In the genomic region with DNA sequence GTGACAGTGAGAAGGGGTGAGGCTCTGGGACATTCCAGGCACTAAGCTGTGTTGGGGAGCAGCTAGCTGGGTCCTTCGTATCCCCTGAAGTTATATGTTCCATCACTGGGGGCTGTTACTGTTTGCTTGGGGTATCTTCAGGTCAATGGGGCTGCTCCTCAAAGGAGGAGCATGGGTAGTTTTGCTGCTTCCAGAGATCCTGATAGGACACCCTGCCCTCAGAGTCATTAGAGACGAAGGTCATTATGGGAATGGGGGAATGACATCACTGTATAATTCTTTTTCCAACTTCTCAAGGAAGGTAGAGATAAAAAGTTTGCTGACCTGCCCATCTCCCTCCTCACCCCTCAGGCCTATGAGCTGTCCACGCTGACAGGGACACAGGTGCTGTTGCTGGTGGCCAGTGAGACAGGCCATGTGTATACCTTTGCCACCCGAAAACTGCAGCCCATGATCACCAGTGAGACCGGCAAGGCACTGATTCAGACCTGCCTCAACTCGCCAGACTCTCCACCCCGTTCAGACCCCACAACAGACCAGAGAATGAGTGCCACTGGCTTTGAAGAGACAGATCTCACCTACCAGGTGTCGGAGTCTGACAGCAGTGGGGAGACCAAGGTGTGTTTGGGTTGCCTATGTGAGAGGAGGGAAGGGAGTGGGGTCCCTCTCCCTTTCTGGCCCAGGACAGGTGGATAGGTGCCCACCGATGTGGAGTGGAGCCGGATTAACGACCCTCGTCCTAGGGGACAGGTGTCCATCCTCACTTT, we compare ENCODE assay signal across 8 cellular contexts.
DNase-seq lines count a peak whose midpoint lies in the region; ATAC-seq and TF ChIP-seq lines count a peak whose summit lies in the region.

No MANE protein-coding gene starts in this region.

- peaks cover 28% of the 10 kb centered on the region for H3K36me3 Mint-ChIP-seq in nephron (ENCODE audit: low read depth)

- H3K4me3 ChIP-seq in BLaER1 (peak overlapping the region; percentile 97), Loucy (ENCODE audit: low read length, poor library complexity, severe bottlenecking) (peak overlapping the region; percentile 84)

- H3K9me3 ChIP-seq in BLaER1 (no peaks in the 10 kb centered on the region), Loucy (ENCODE audit: insufficient read depth, low read depth, low read length) (no peaks in the 10 kb centered on the region)

- no peaks in the 10 kb centered on the region for H3K9me2 ChIP-seq in Loucy (replicated peaks; ENCODE audit: low read depth, low read length)

- H3K36me3 ChIP-seq in BLaER1 (peaks cover 38% of the 10 kb centered on the region), Loucy (ENCODE audit: insufficient read depth, low read length) (peaks cover 33% of the 10 kb centered on the region; the same call in 1 of the 2 replicates)

- ATAC-seq in HG03095 (IDR thresholded peaks at IDR 0.05; ENCODE audit: unreplicated experiment): no peak

- H3K9ac ChIP-seq in BLaER1 (peak overlapping the region; percentile 93), Loucy (ENCODE audit: low read depth, low read length, poor library complexity, severe bottlenecking) (peak overlapping the region; percentile 93)

- H3K4me2 ChIP-seq in BLaER1 (peak overlapping the region; percentile 96), Loucy (ENCODE audit: low read depth, low read length, poor library complexity, severe bottlenecking) (peak overlapping the region; percentile 92)

- no peak overlapping the region; the same call in 1 of the 2 replicates for H3K27ac ChIP-seq in BLaER1
- peak overlapping the region; percentile 94 for H3K27ac ChIP-seq in cingulate gyrus (ENCODE audit: low read depth, low read length)

- H3K27me3 Mint-ChIP-seq in nephron (ENCODE audit: low read depth): peaks cover 4% of the 10 kb centered on the region

- peak overlapping the region; percentile 94 to 95 (median 95) for H3K4me3 Mint-ChIP-seq in nephron

- H3F3A ChIP-seq in Loucy (ENCODE audit: low read depth): 0 out of 2 replicates have a peak, but pooled peaks cover 4% of the 10 kb centered on the region

- peaks cover 55% of the 10 kb centered on the region for H3K79me2 ChIP-seq in Loucy (ENCODE audit: insufficient read depth, low read length)

- no peak overlapping the region for H2AFZ ChIP-seq in Loucy (ENCODE audit: low read length)

- no peak for TF ChIP-seq CTCF in Loucy (conservative IDR thresholded peaks at IDR 0.05; ENCODE audit: low read length)
- no peak for TF ChIP-seq CTCF in nephron (IDR thresholded peaks at IDR 0.05; ENCODE audit: unreplicated experiment in 3 of 3)

- peak overlapping the region; percentile 88 to 95 (median 94) for H3K27ac Mint-ChIP-seq in nephron

- H3K4me1 ChIP-seq in BLaER1 (peaks cover 41% of the 10 kb centered on the region), Loucy (ENCODE audit: insufficient read depth, low read length, poor library complexity, severe bottlenecking) (peaks cover 39% of the 10 kb centered on the region)

- peaks cover 29% of the 10 kb centered on the region for H3K4me1 Mint-ChIP-seq in nephron

- no peaks in the 10 kb centered on the region for H3K9me3 Mint-ChIP-seq in nephron

- peaks cover 49% of the 10 kb centered on the region for H4K20me1 ChIP-seq in BLaER1
- peaks cover 44% of the 10 kb centered on the region for H4K20me1 ChIP-seq in Loucy (ENCODE audit: insufficient read depth, low read length, poor library complexity, severe bottlenecking)

- H3K27me3 ChIP-seq in BLaER1 (no peaks in the 10 kb centered on the region), Loucy (ENCODE audit: insufficient read depth, low read length, poor library complexity, severe bottlenecking) (no peaks in the 10 kb centered on the region)

- no peak for DNase-seq in activated CD4-positive, CD25-positive, alpha-beta regulatory T cell treated with anti-CD3 and anti-CD28 coated beads, Interleukin-2, amount 50 U/mL, for 72 hours
- no peak for DNase-seq in NCI-H2196 (lab: John Stamatoyannopoulos, UW; ENCODE audit: unreplicated experiment)
- DNase-seq in DMS 273 treated with DMSO at 0.1 percent for 48 hours (lab: John Stamatoyannopoulos, UW): no peak
